8 cellular contexts compared by ENCODE assay signal in genomic region chr14:104753528-104754212, GRCh38. TPM values are rescaled to one million over a fixed set of nuclear protein-coding genes. Genes with fewer than 3 reads are reported as not detected.
DNase-seq lines count a peak whose midpoint lies in the region; ATAC-seq, FAIRE-seq and TF ChIP-seq lines count a peak whose summit lies in the region.

No MANE protein-coding gene starts in this region.

- POLR2A ChIA-PET in BJ (lab: Charles Lee): no interaction called here

- no peak overlapping the region for H4K8ac ChIP-seq in mesendoderm (ENCODE audit: low read depth, low read length)

- no peak for FAIRE-seq in bronchial epithelial cell (lab: Jason Lieb, UNC)

- H3K4me3 ChIP-seq in BJ (ENCODE audit: low read depth, low read length): peak overlapping the region; percentile 97
- peak overlapping the region; percentile 76 for H3K4me3 ChIP-seq in MG63
- H3K4me3 ChIP-seq in bronchial epithelial cell (ENCODE audit: low read depth, low read length): peak overlapping the region; percentile 82
- peak overlapping the region; percentile 91 for H3K4me3 ChIP-seq in mesendoderm (ENCODE audit: low read length)

- ATAC-seq in GM18873 (IDR thresholded peaks at IDR 0.05; ENCODE audit: low FRiP score, unreplicated experiment) (no peak), HG03571 (IDR thresholded peaks at IDR 0.05; ENCODE audit: unreplicated experiment) (no peak), GM21786 (IDR thresholded peaks at IDR 0.05; ENCODE audit: unreplicated experiment) (no peak)

- H3K4ac ChIP-seq in mesendoderm (ENCODE audit: low read depth, low read length): no peak overlapping the region

- H3K56ac ChIP-seq in mesendoderm (ENCODE audit: low read length): peak overlapping the region; percentile 92

- no peak overlapping the region for H2AK5ac ChIP-seq in mesendoderm (ENCODE audit: low read length)

- no CpG with 5 or more reads among the region's 30 CpGs for WGBS in mesendoderm (ENCODE audit: extremely low coverage, insufficient coverage, low lambda C conversion rate)

- H2BK120ac ChIP-seq in mesendoderm (ENCODE audit: low read depth, low read length): no peak overlapping the region

- peak overlapping the region; percentile 80 for H3K4me2 ChIP-seq in mesendoderm (ENCODE audit: low read length)

- H3K18ac ChIP-seq in mesendoderm (ENCODE audit: low read length): no peak overlapping the region

- CTCF ChIA-PET in BJ (lab: Yijun Ruan, JAX): interaction anchor here (0.7 to 4.4 kb wide), 7 partner anchors 14 to 72 kb away, joined by 3 to 43 read pairs (median 3); no protein-coding TSS in a partner anchor

- peaks cover 32% of the 10 kb centered on the region for H3K79me2 ChIP-seq in mesendoderm (ENCODE audit: control insufficient read depth, insufficient read depth, low read length)

- no peaks in the 10 kb centered on the region for H3K9me3 ChIP-seq in MG63

- peak overlapping the region; percentile 4 for H3K27ac ChIP-seq in mesendoderm (ENCODE audit: low read depth, low read length)

- no peaks in the 10 kb centered on the region for H3K27me3 ChIP-seq in BJ (ENCODE audit: control insufficient read depth, insufficient read depth, low read length)
- no peaks in the 10 kb centered on the region for H3K27me3 ChIP-seq in MG63
- H3K27me3 ChIP-seq in bronchial epithelial cell (ENCODE audit: control insufficient read depth, insufficient read depth, low read length): no peaks in the 10 kb centered on the region
- H3K27me3 ChIP-seq in mesendoderm (ENCODE audit: insufficient read depth, low read length, poor library complexity): no peaks in the 10 kb centered on the region

- H2BK5ac ChIP-seq in mesendoderm (ENCODE audit: low read length): no peak overlapping the region

- peak overlapping the region; percentile 95 for H3K9ac ChIP-seq in mesendoderm (ENCODE audit: low read length)

- H3K4me1 ChIP-seq in mesendoderm (ENCODE audit: control insufficient read depth, low read depth, low read length): peaks cover 4% of the 10 kb centered on the region

- H3K36me3 ChIP-seq in BJ (ENCODE audit: control insufficient read depth, insufficient read depth, low read length): peaks cover 16% of the 10 kb centered on the region
- peaks cover 15% of the 10 kb centered on the region for H3K36me3 ChIP-seq in MG63
- H3K36me3 ChIP-seq in bronchial epithelial cell (ENCODE audit: control insufficient read depth, insufficient read depth, low read length): peaks cover 29% of the 10 kb centered on the region
- peaks cover 8% of the 10 kb centered on the region for H3K36me3 ChIP-seq in mesendoderm (ENCODE audit: control insufficient read depth, insufficient read depth, low read length)

- H2BK15ac ChIP-seq in mesendoderm (replicated peaks; ENCODE audit: low read depth): no peak overlapping the region

- DNase-seq in BJ (ENCODE audit: low read depth) (no peak), MG63 (no peak), bronchial epithelial cell (ENCODE audit: low read depth) (peak; percentile 35), mesendoderm (no peak), amygdala (lab: John Stamatoyannopoulos, UW) (no peak)

- peak overlapping the region; percentile 48 for H3K23ac ChIP-seq in mesendoderm (ENCODE audit: low read length)

- TF ChIP-seq CTCF in BJ (IDR thresholded peaks at IDR 0.05; ENCODE audit: insufficient read depth, low read depth, low read length) (no peak), bronchial epithelial cell (IDR thresholded peaks at IDR 0.05; ENCODE audit: insufficient read depth, low read length, severe bottlenecking) (no peak)

- peaks cover 27% of the 10 kb centered on the region for H3K79me1 ChIP-seq in mesendoderm (ENCODE audit: low read length)

- H4K5ac ChIP-seq in mesendoderm (ENCODE audit: low read length): no peak overlapping the region

RNA-seq across cellular contexts. Expression of gene SIVA1, which starts 0.7 kb away (rescaled TPM):
- polyA plus RNA-seq in BJ (2011; rRNA removed): 83.5 and 116 TPM in 2 replicates
- polyA minus RNA-seq in BJ (2011; rRNA and poly(A)+ RNA removed): 8.5 and 9.5 TPM in 2 replicates
- total RNA-seq in MG63 (2014; rRNA removed; shearing (Covaris generic); ENCODE audit: low replicate concordance): 166 and 169 TPM in 2 replicates
- 85.0 and 95.6 TPM in 2 replicates for total RNA-seq in bronchial epithelial cell
- polyA plus RNA-seq in mesendoderm (2013, experiment 1 of 2): 151 TPM
- 147 TPM for polyA plus RNA-seq in mesendoderm (2013, experiment 2 of 2)

RNA-seq across cellular contexts. Expression of gene ADSS1, which starts 29.6 kb away (rescaled TPM):
- 2.9 and 4.5 TPM in 2 replicates for polyA plus RNA-seq in BJ (2011; rRNA removed)
- 1.0 and 4.5 TPM in 2 replicates for polyA minus RNA-seq in BJ (2011; rRNA and poly(A)+ RNA removed)
- total RNA-seq in MG63 (2014; rRNA removed; shearing (Covaris generic); ENCODE audit: low replicate concordance): 4.0 and 4.2 TPM in 2 replicates
- total RNA-seq in bronchial epithelial cell: 18.2 and 34.3 TPM in 2 replicates
- polyA plus RNA-seq in mesendoderm (2013, experiment 1 of 2): 2.0 TPM
- polyA plus RNA-seq in mesendoderm (2013, experiment 2 of 2): 2.1 TPM

RNA-seq across cellular contexts. Expression of gene AKT1, which starts 41.9 kb away (rescaled TPM):
- polyA plus RNA-seq in BJ (2011; rRNA removed): 152 and 226 TPM in 2 replicates
- polyA minus RNA-seq in BJ (2011; rRNA and poly(A)+ RNA removed): 161 and 254 TPM in 2 replicates
- total RNA-seq in MG63 (2014; rRNA removed; shearing (Covaris generic); ENCODE audit: low replicate concordance): 118 and 140 TPM in 2 replicates
- 164 and 191 TPM in 2 replicates for total RNA-seq in bronchial epithelial cell
- polyA plus RNA-seq in mesendoderm (2013, experiment 1 of 2): 32.4 TPM
- 32.3 TPM for polyA plus RNA-seq in mesendoderm (2013, experiment 2 of 2)

RNA-seq across cellular contexts. Expression of gene ZBTB42, which starts 47.2 kb away (rescaled TPM):
- polyA plus RNA-seq in BJ (2011; rRNA removed): 1.9 and 2.7 TPM in 2 replicates
- 2.0 and 3.7 TPM in 2 replicates for polyA minus RNA-seq in BJ (2011; rRNA and poly(A)+ RNA removed)
- 2.5 and 3.9 TPM in 2 replicates for total RNA-seq in MG63 (2014; rRNA removed; shearing (Covaris generic); ENCODE audit: low replicate concordance)
- 5.2 and 5.3 TPM in 2 replicates for total RNA-seq in bronchial epithelial cell
- 0.67 TPM for polyA plus RNA-seq in mesendoderm (2013, experiment 1 of 2)
- 0.73 TPM for polyA plus RNA-seq in mesendoderm (2013, experiment 2 of 2)
